In the genomic region with DNA sequence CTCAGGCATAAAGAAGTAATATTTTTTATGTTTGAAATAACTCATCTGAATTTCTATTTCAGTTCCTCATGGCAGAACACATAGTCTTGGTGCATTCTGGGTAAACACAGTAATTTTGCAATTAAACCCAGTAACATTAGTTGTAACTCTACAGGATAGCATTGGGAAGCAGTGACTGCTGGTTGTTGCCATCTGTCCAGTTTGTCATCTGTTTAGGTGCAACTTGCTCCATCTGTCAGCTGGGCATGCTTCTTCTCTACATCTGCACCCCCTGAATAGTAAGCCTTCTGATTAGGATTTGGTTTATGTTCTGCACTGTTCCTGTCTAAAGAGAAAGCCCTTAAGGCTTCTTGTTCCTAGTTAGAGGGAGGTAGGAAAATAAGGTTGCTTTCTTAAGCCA, we compare ENCODE assay signal across 15 cellular contexts.
"Had no signal": no experiment of that assay in that cellular context is flagged by ENCODE, and none has a peak within 500 bp of the region (broad histone marks: within the 10 kb centered on the region; RNA-seq: fewer than 3 reads in every experiment).

No MANE protein-coding gene starts in this region.

- H3K36me3 Mint-ChIP-seq: activated naive CD4-positive, alpha-beta T cell treated with anti-CD3 and anti-CD28 coated beads, Interleukin-2, amount 50 U/mL, for 24 hours; naive thymus-derived CD8-positive, alpha-beta T cell; stimulated activated memory B cell treated with anti-CD40 and anti-IgM and Interleukin-4, amounts not matched to agents 10 μg/mL and 1 μg/mL and 100 μg/mL, for 72 hours had no signal

- DNase-seq: activated CD4-positive, alpha-beta T cell treated with anti-CD3 and anti-CD28 coated beads, Interleukin-2, amount 50 U/mL, for 1 hour; activated CD8-positive, alpha-beta memory T cell treated with anti-CD3 and anti-CD28 coated beads, Interleukin-2, amount 50 U/mL, for 4 hours; activated effector memory CD4-positive, alpha-beta T cell treated with Interleukin-2 at 50 U/mL for 16 hours; activated T-cell treated with anti-CD3 and anti-CD28 coated beads, Interleukin-2, amount 50 U/mL, for 4 hours; effector CD4-positive, alpha-beta T cell; left cardiac atrium; mesenchymal stem cell; mucosa of descending colon; naive thymus-derived CD8-positive, alpha-beta T cell; sigmoid colon; spleen; stimulated activated CD4-positive, alpha-beta T cell treated with anti-CD3 and anti-CD28 coated beads, Interleukin-4, amount 100 ng/mL, for 4 hours; T1000 had no signal

- H3K9me3 Mint-ChIP-seq: activated naive CD4-positive, alpha-beta T cell treated with anti-CD3 and anti-CD28 coated beads, Interleukin-2, amount 50 U/mL, for 24 hours; activated T-cell treated with anti-CD3 and anti-CD28 coated beads, Interleukin-2, amount 50 U/mL, for 4 hours had no signal

- H3K4me1 Mint-ChIP-seq: activated naive CD4-positive, alpha-beta T cell treated with anti-CD3 and anti-CD28 coated beads, Interleukin-2, amount 50 U/mL, for 24 hours; naive thymus-derived CD8-positive, alpha-beta T cell; stimulated activated memory B cell treated with anti-CD40 and anti-IgM and Interleukin-4, amounts not matched to agents 10 μg/mL and 1 μg/mL and 100 μg/mL, for 72 hours had no signal

- H3K27ac Mint-ChIP-seq: activated naive CD4-positive, alpha-beta T cell treated with anti-CD3 and anti-CD28 coated beads, Interleukin-2, amount 50 U/mL, for 24 hours; naive thymus-derived CD8-positive, alpha-beta T cell; stimulated activated memory B cell treated with anti-CD40 and anti-IgM and Interleukin-4, amounts not matched to agents 10 μg/mL and 1 μg/mL and 100 μg/mL, for 72 hours had no signal

- H3K4me3 Mint-ChIP-seq: activated naive CD4-positive, alpha-beta T cell treated with anti-CD3 and anti-CD28 coated beads, Interleukin-2, amount 50 U/mL, for 24 hours; activated T-cell treated with anti-CD3 and anti-CD28 coated beads, Interleukin-2, amount 50 U/mL, for 4 hours; naive thymus-derived CD8-positive, alpha-beta T cell; stimulated activated memory B cell treated with anti-CD40 and anti-IgM and Interleukin-4, amounts not matched to agents 10 μg/mL and 1 μg/mL and 100 μg/mL, for 72 hours had no signal
